8 cellular contexts compared by ENCODE assay signal in genomic region chr6:83707829-83708545, GRCh38. TPM values are rescaled to one million over a fixed set of nuclear protein-coding genes. Genes with fewer than 3 reads are reported as not detected.
DNase-seq lines count a peak whose midpoint lies in the region; ATAC-seq, FAIRE-seq and TF ChIP-seq lines count a peak whose summit lies in the region.

No MANE protein-coding gene starts in this region.

- BruUV-seq in A673 (replicated peaks; lab: Mats Ljungman, UMichigan): no TSS peak
- BruUV-seq in PC-9 (replicated peaks; lab: Mats Ljungman, UMichigan): no TSS peak

- H2AK5ac ChIP-seq in mesendoderm (ENCODE audit: low read length): no peak overlapping the region

- H3K4ac ChIP-seq in mesendoderm (ENCODE audit: low read depth, low read length): no peak overlapping the region

- no peak overlapping the region for H2BK15ac ChIP-seq in mesendoderm (replicated peaks; ENCODE audit: low read depth)

- no peak for FAIRE-seq in GM12892 (lab: Jason Lieb, UNC)

- no peak overlapping the region for H2BK120ac ChIP-seq in mesendoderm (ENCODE audit: low read depth, low read length)

- peaks cover 82% of the 10 kb centered on the region for H3K27me3 ChIP-seq in A673 (replicated peaks; ENCODE audit: insufficient read depth, low read depth, low read length, poor library complexity)
- H3K27me3 ChIP-seq in colonic mucosa: peaks cover 35% of the 10 kb centered on the region
- H3K27me3 ChIP-seq in mesendoderm (ENCODE audit: insufficient read depth, low read length, poor library complexity): peaks cover 19% of the 10 kb centered on the region
- H3K27me3 ChIP-seq in PC-9 (ENCODE audit: insufficient read depth, low read depth): no peaks in the 10 kb centered on the region

- H3K56ac ChIP-seq in mesendoderm (ENCODE audit: low read length): peak overlapping the region; percentile 67

- H3K4me1 ChIP-seq in A673 (ENCODE audit: insufficient read depth, low read length, poor library complexity, severe bottlenecking) (peaks cover 3% of the 10 kb centered on the region), colonic mucosa (no peaks in the 10 kb centered on the region), mesendoderm (ENCODE audit: control insufficient read depth, low read depth, low read length) (no peaks in the 10 kb centered on the region), PC-9 (replicated peaks; ENCODE audit: insufficient read depth) (no peaks in the 10 kb centered on the region)

- DNase-seq in A673 (ENCODE audit: low spot score): no peak
- no peak for DNase-seq in colonic mucosa
- DNase-seq in mesendoderm: peak; percentile 37
- DNase-seq in GM12892 (ENCODE audit: insufficient read length): no peak
- no peak for DNase-seq in PC-9

- no peaks in the 10 kb centered on the region for H3K9me2 ChIP-seq in PC-9 (ENCODE audit: insufficient read depth)

- TF ChIP-seq CTCF in A673 (conservative IDR thresholded peaks at IDR 0.05; ENCODE audit: low read depth, low read length) (no peak), colonic mucosa (IDR thresholded peaks at IDR 0.05) (no peak), PC-9 (conservative IDR thresholded peaks at IDR 0.05) (no peak)

- H3K79me2 ChIP-seq in mesendoderm (ENCODE audit: control insufficient read depth, insufficient read depth, low read length): no peaks in the 10 kb centered on the region
- H3K79me2 ChIP-seq in PC-9 (ENCODE audit: low read depth): no peaks in the 10 kb centered on the region

- no CpG with 5 or more reads among the region's 53 CpGs for WGBS in mesendoderm (ENCODE audit: extremely low coverage, insufficient coverage, low lambda C conversion rate)

- no peak overlapping the region for H4K8ac ChIP-seq in mesendoderm (ENCODE audit: low read depth, low read length)

- H3K23ac ChIP-seq in mesendoderm (ENCODE audit: low read length): peak overlapping the region; percentile 48

- H2BK5ac ChIP-seq in mesendoderm (ENCODE audit: low read length): no peak overlapping the region

- H3K4me2 ChIP-seq in mesendoderm (ENCODE audit: low read length) (peak overlapping the region; percentile 91), PC-9 (no peak overlapping the region)

- no peak overlapping the region for H4K5ac ChIP-seq in mesendoderm (ENCODE audit: low read length)

- H2AFZ ChIP-seq in PC-9: no peak overlapping the region

- H3K4me3 ChIP-seq in A673 (ENCODE audit: low read depth, low read length, poor library complexity, severe bottlenecking) (peak overlapping the region; percentile 58), colonic mucosa (peak overlapping the region; percentile 23), mesendoderm (ENCODE audit: low read length) (peak overlapping the region; percentile 28), PC-9 (no peak overlapping the region)

- H3K18ac ChIP-seq in mesendoderm (ENCODE audit: low read length): no peak overlapping the region

- H3F3A ChIP-seq in PC-9 (ENCODE audit: insufficient read depth, low read depth): no peaks in the 10 kb centered on the region

- H3K36me3 ChIP-seq in A673 (ENCODE audit: insufficient read depth, low read length, poor library complexity, severe bottlenecking) (no peaks in the 10 kb centered on the region), colonic mucosa (no peaks in the 10 kb centered on the region), mesendoderm (ENCODE audit: control insufficient read depth, insufficient read depth, low read length) (no peaks in the 10 kb centered on the region), PC-9 (ENCODE audit: low read depth) (no peaks in the 10 kb centered on the region)

- H3K27ac ChIP-seq in A673 (ENCODE audit: low read depth, low read length, poor library complexity, severe bottlenecking): no peak overlapping the region
- no peak overlapping the region for H3K27ac ChIP-seq in colonic mucosa
- H3K27ac ChIP-seq in mesendoderm (ENCODE audit: low read depth, low read length): no peak overlapping the region
- H3K27ac ChIP-seq in PC-9: no peak overlapping the region

- H3K9ac ChIP-seq in colonic mucosa (ENCODE audit: low read depth in 2 of 2, low read length in 2 of 2) (no peak overlapping the region), mesendoderm (ENCODE audit: low read length) (peak overlapping the region; percentile 34)

- H4K20me1 ChIP-seq in PC-9 (ENCODE audit: insufficient read depth): no peaks in the 10 kb centered on the region

- peak; percentile 28 for ATAC-seq in HG02642 (IDR thresholded peaks at IDR 0.05; ENCODE audit: poor library complexity, unreplicated experiment)
- ATAC-seq in HG02610 (IDR thresholded peaks at IDR 0.05; ENCODE audit: unreplicated experiment): no peak
- ATAC-seq in GM21717 (IDR thresholded peaks at IDR 0.05; ENCODE audit: unreplicated experiment): no peak

- POLR2A ChIA-PET in A673 (lab: Charles Lee; ENCODE audit: low non-redundant PET): no interaction called here
- POLR2A ChIA-PET in PC-9 (lab: Charles Lee; ENCODE audit: unreplicated experiment): no interaction called here

- H3K9me3 ChIP-seq in A673 (ENCODE audit: low read depth, low read length, poor library complexity, severe bottlenecking) (peaks cover 7% of the 10 kb centered on the region), colonic mucosa (no peaks in the 10 kb centered on the region), PC-9 (ENCODE audit: insufficient read depth, low read depth) (no peaks in the 10 kb centered on the region)

- no peak for TF ChIP-seq POLR2A in GM12892 (IDR thresholded peaks at IDR 0.05; ENCODE audit: low read depth, low read length)

- CTCF ChIA-PET in A673 (lab: Charles Lee) (no interaction called here), PC-9 (lab: Charles Lee) (no interaction called here)

- intact Hi-C loops in A673 (cut with micrococcal nuclease; ENCODE audit: unreplicated experiment): no loop called here
- intact Hi-C loops in colonic mucosa (cut with DNase I): no loop called here
- intact Hi-C loops in PC-9 (cut with micrococcal nuclease; ENCODE audit: unreplicated experiment): no loop called here

- no peaks in the 10 kb centered on the region for H3K79me1 ChIP-seq in mesendoderm (ENCODE audit: low read length)

RNA-seq across cellular contexts. Expression of gene SNAP91, which starts 0.9 kb away (rescaled TPM):
- total RNA-seq in A673 (2021) (0.55 and 0.62 TPM in 2 replicates), colonic mucosa (under 1 TPM in 1 of 2 donors, not detected in 1; 0.45 TPM), PC-9 (2021) (not detected in 2 replicates)
- 0.49 TPM for polyA plus RNA-seq in mesendoderm (2013, experiment 1 of 2)
- polyA plus RNA-seq in mesendoderm (2013, experiment 2 of 2): 0.41 TPM
- not detected for polyA plus RNA-seq in GM12892 (2012; ENCODE audit: missing spikeins)
